In genomic region chr6:81911446-81911845, GRCh38 we compare ENCODE assay signal across 22 cellular contexts.
"Had no signal": no experiment of that assay in that cellular context is flagged by ENCODE, and none has a peak within 500 bp of the region (broad histone marks: within the 10 kb centered on the region; RNA-seq: fewer than 3 reads in every experiment).

No MANE protein-coding gene starts in this region.

- DNase-seq: activated CD4-positive, alpha-beta T cell treated with anti-CD3 and anti-CD28 coated beads, Interleukin-2, amount 10 ng/mL, durations not matched to agents 7 days and 5 days; activated CD8-positive, alpha-beta memory T cell treated with anti-CD3 and anti-CD28 coated beads, Interleukin-2, amount 10 ng/mL, durations not matched to agents 7 days and 5 days; activated CD8-positive, alpha-beta T cell treated with anti-CD3 and anti-CD28 coated beads for 36 hours; activated effector memory CD4-positive, alpha-beta T cell treated with anti-CD3 and anti-CD28 coated beads, Interleukin-2, amount 50 U/mL, for 16 hours; activated naive CD4-positive, alpha-beta T cell treated with anti-CD3 and anti-CD28 coated beads, Interleukin-2, amount 50 U/mL, for 16 hours; activated naive CD8-positive, alpha-beta T cell treated with anti-CD3 and anti-CD28 coated beads, Interleukin-2, amount 50 U/mL, for 24 hours; activated T-cell treated with anti-CD3 and anti-CD28 coated beads for 4 hours; brain microvascular endothelial cell; central memory CD4-positive, alpha-beta T cell; gastrocnemius medialis; hypothalamus; left ventricle myocardium inferior; mammary epithelial cell; retina; sigmoid colon; stimulated activated CD4-positive, alpha-beta T cell treated with anti-CD3 and anti-CD28 coated beads, Interleukin-2, amount 100 ng/mL, for 48 hours; stimulated activated CD8-positive, alpha-beta memory T cell treated with anti-CD3 and anti-CD28 coated beads, Interleukin-4, amount 100 ng/mL, for 48 hours; stimulated activated naive B cell treated with anti-CD40 and anti-IgM and Interleukin-4, amounts not matched to agents 10 μg/mL and 1 μg/mL and 100 μg/mL, for 72 hours; trophoblast cell; uterus had no signal

- ATAC-seq: activated CD4-positive, CD25-positive, alpha-beta regulatory T cell treated with anti-CD3 and anti-CD28 coated beads, Interleukin-2, amount 50 U/mL, for 24 hours; activated CD8-positive, alpha-beta memory T cell treated with anti-CD3 and anti-CD28 coated beads, Interleukin-2, amount 10 ng/mL, durations not matched to agents 7 days and 5 days; activated CD8-positive, alpha-beta T cell treated with anti-CD3 and anti-CD28 coated beads for 36 hours; activated naive CD8-positive, alpha-beta T cell treated with anti-CD3 and anti-CD28 coated beads, Interleukin-2, amount 50 U/mL, for 24 hours; gastrocnemius medialis; natural killer cell treated with Interleukin-12 subunit alpha and Interleukin-12 subunit beta and Interleukin-15 and Interleukin-18, amount 100 ng/mL, for 72 hours; stimulated activated naive B cell treated with anti-CD40 and anti-IgM and Interleukin-4, amounts not matched to agents 10 μg/mL and 1 μg/mL and 100 μg/mL, for 72 hours had no signal
